Comparison of ENCODE assay signal across 24 cellular contexts in genomic region chr11:96506953-96507354, GRCh38.
"Had no signal": no experiment of that assay in that cellular context is flagged by ENCODE, and none has a peak within 500 bp of the region (broad histone marks: within the 10 kb centered on the region; RNA-seq: fewer than 3 reads in every experiment).

No MANE protein-coding gene starts in this region.

- H3K27ac ChIP-seq: cardiac muscle cell, colonic mucosa had no signal

- H3K9me3 ChIP-seq: colonic mucosa had no signal

- H3K36me3 ChIP-seq: cardiac muscle cell, colonic mucosa had no signal

- H3K27me3 ChIP-seq: cardiac muscle cell, colonic mucosa had no signal

- H3K4me3 ChIP-seq: cardiac muscle cell, colonic mucosa had no signal

- H3K4me1 ChIP-seq: colonic mucosa had no signal

- ATAC-seq: activated CD8-positive, alpha-beta memory T cell treated with anti-CD3 and anti-CD28 coated beads, Interleukin-2, amount 10 ng/mL, durations not matched to agents 7 days and 5 days; activated naive CD4-positive, alpha-beta T cell treated with anti-CD3 and anti-CD28 coated beads, Interleukin-2, amount 50 U/mL, for 72 hours; activated naive CD8-positive, alpha-beta T cell treated with anti-CD3 and anti-CD28 coated beads, Interleukin-2, amount 50 U/mL, for 24 hours; PC-3; T-helper 17 cell; WTC11 had no signal

- DNase-seq: activated CD4-positive, alpha-beta T cell treated with anti-CD3 and anti-CD28 coated beads for 48 hours; activated CD4-positive, alpha-beta T cell treated with anti-CD3 and anti-CD28 coated beads, Interleukin-2, amount 50 U/mL, for 4 hours; activated CD4-positive, CD25-positive, alpha-beta regulatory T cell treated with anti-CD3 and anti-CD28 coated beads, Interleukin-2, amount 50 U/mL, for 72 hours; activated CD8-positive, alpha-beta memory T cell treated with anti-CD3 and anti-CD28 coated beads, Interleukin-2, amount 10 ng/mL, durations not matched to agents 7 days and 5 days; activated effector memory CD4-positive, alpha-beta T cell treated with Interleukin-2 at 50 U/mL for 16 hours; activated naive CD4-positive, alpha-beta T cell; activated naive CD8-positive, alpha-beta T cell treated with anti-CD3 and anti-CD28 coated beads, Interleukin-2, amount 50 U/mL, for 24 hours; activated T-cell treated with anti-CD3 and anti-CD28 coated beads, Interleukin-2, amount 50 U/mL, for 24 hours; amygdala; colonic mucosa; MM.1S; NCI-H1105; NCI-H1436; NCI-H1694 treated with DMSO at 0.1 percent for 48 hours; NCI-H2029 treated with DMSO at 0.1 percent for 48 hours; NCI-H510A treated with DMSO at 0.1 percent for 48 hours; NCI-H69; PC-3; SHP77; T-helper 17 cell; T-helper 9 cell had no signal
